Comparison of ENCODE assay signal across 8 cellular contexts in the genomic region with DNA sequence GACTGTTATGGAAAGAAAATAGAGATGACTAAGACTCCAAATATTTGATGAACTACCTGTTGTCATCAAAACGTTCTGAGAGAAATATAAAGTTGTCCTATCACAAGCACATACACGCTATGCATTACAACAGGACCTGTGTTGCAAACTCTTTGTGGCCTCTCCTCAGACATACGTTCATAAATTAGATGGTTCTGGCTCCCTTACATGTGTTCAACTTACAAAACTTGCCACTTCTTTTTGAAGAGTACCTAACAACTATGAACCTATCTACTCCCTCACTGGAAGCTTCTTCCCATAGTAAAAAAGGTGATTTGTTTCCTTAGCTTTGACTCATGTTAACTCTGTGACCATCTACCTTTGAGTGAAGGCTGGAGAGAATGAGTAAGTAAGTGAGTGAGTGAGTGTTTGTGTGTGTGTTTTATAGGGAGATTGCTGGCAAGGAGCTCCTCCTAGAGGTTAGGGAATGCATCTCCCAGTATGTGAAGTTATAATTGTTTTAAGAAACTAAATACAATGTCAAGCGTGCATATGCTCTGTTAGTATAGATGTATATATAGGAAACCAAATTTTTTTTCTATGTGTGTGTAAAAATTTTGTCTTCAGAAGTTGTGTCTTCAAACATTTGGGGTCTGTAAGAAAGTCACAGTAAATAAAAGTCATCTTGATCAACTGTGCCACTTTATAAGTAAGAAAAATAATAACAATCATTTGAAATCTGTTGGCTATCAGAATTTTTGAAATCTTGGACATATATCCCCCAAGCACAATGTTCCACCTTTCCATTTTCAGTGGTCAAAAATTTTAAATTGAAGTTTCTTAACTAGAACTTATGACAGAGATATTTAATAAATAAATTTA.
DNase-seq lines count a peak whose midpoint lies in the region; ATAC-seq and TF ChIP-seq lines count a peak whose summit lies in the region.

No MANE protein-coding gene starts in this region.

- in situ Hi-C loops in Caki2 (cut with HindIII; ENCODE audit: low pct_unique_long_range_greater_than_20kb, low sequenced_read_pairs) = no loop called here
- in situ Hi-C loops in KBM-7 (cut with MboI; ENCODE audit: low pct_unique_long_range_greater_than_20kb, low sequenced_read_pairs) = no loop called here

- peak; percentile 76 for DNase-seq in Caki2 (ENCODE audit: low read depth)
- peak; percentile 71 for DNase-seq in KBM-7
- peak; percentile 87 for DNase-seq in fibroblast of the aortic adventitia (ENCODE audit: low read depth)
- DNase-seq in pons (ENCODE audit: low spot score) = peak; percentile 67
- DNase-seq in immature natural killer cell = no peak
- no peak for DNase-seq in stimulated activated CD4-positive, alpha-beta T cell treated with anti-CD3 and anti-CD28 coated beads, Interleukin-2, amount 100 ng/mL, for 24 hours

- ATAC-seq in GM19023 (IDR thresholded peaks at IDR 0.05; ENCODE audit: unreplicated experiment) (peak; percentile 65), SK-N-SH treated with all-trans-retinoic acid at 6 μM for 48 hours (peak; percentile 96)

- no peak overlapping the region for H3K4me3 Mint-ChIP-seq in immature natural killer cell

- H3K4me3 ChIP-seq in fibroblast of the aortic adventitia (ENCODE audit: low read depth, low read length) = no peak overlapping the region

- TF ChIP-seq CTCF in fibroblast of the aortic adventitia (IDR thresholded peaks at IDR 0.05; ENCODE audit: insufficient read depth, low read length) = peak; percentile 83

- H3K36me3 Mint-ChIP-seq in immature natural killer cell = no peaks in the 10 kb centered on the region

- H3K27ac Mint-ChIP-seq in immature natural killer cell = no peak overlapping the region

- H3K9me3 Mint-ChIP-seq in immature natural killer cell = peaks cover 0 to 2% (median 0%) of the 10 kb centered on the region in 6 donors

- H3K27me3 Mint-ChIP-seq in immature natural killer cell (ENCODE audit: low read depth in 3 of 3) = no peaks in the 10 kb centered on the region

- H3K4me1 Mint-ChIP-seq in immature natural killer cell = no peaks in the 10 kb centered on the region

TF ChIP-seq in SK-N-SH treated with all-trans-retinoic acid at 6 μM for 48 hours, 23 proteins besides CTCF, POLR2A, EP300 and RAD21:
- TF ChIP-seq ZNF565 (CRISPR knock-in tag; conservative IDR thresholded peaks at IDR 0.05; ENCODE audit: low read depth) (no peak), BACH2 (CRISPR knock-in tag; IDR thresholded peaks at IDR 0.05; ENCODE audit: borderline replicate concordance) (no peak), ESRRG (CRISPR knock-in tag; IDR thresholded peaks at IDR 0.05) (no peak), POU6F1 (CRISPR knock-in tag; IDR thresholded peaks at IDR 0.05; ENCODE audit: borderline replicate concordance, low read depth) (no peak), CSDC2 (CRISPR knock-in tag; IDR thresholded peaks at IDR 0.05) (no peak), SNAI2 (CRISPR knock-in tag; IDR thresholded peaks at IDR 0.05) (no peak), TOX (CRISPR knock-in tag; IDR thresholded peaks at IDR 0.05; ENCODE audit: borderline replicate concordance) (no peak), ARNTL (CRISPR knock-in tag; IDR thresholded peaks at IDR 0.05; ENCODE audit: borderline replicate concordance, low read depth) (no peak), TCF4 (CRISPR knock-in tag; IDR thresholded peaks at IDR 0.05; ENCODE audit: borderline replicate concordance) (no peak), ZFP30 (CRISPR knock-in tag; IDR thresholded peaks at IDR 0.05) (no peak), PPARA (CRISPR knock-in tag; IDR thresholded peaks at IDR 0.05; ENCODE audit: borderline replicate concordance) (no peak), CSRNP3 (CRISPR knock-in tag; IDR thresholded peaks at IDR 0.05) (no peak), RARB (CRISPR knock-in tag; IDR thresholded peaks at IDR 0.05) (no peak), ZNF8 (CRISPR knock-in tag; IDR thresholded peaks at IDR 0.05) (no peak)
- TF ChIP-seq, protein P1, sequence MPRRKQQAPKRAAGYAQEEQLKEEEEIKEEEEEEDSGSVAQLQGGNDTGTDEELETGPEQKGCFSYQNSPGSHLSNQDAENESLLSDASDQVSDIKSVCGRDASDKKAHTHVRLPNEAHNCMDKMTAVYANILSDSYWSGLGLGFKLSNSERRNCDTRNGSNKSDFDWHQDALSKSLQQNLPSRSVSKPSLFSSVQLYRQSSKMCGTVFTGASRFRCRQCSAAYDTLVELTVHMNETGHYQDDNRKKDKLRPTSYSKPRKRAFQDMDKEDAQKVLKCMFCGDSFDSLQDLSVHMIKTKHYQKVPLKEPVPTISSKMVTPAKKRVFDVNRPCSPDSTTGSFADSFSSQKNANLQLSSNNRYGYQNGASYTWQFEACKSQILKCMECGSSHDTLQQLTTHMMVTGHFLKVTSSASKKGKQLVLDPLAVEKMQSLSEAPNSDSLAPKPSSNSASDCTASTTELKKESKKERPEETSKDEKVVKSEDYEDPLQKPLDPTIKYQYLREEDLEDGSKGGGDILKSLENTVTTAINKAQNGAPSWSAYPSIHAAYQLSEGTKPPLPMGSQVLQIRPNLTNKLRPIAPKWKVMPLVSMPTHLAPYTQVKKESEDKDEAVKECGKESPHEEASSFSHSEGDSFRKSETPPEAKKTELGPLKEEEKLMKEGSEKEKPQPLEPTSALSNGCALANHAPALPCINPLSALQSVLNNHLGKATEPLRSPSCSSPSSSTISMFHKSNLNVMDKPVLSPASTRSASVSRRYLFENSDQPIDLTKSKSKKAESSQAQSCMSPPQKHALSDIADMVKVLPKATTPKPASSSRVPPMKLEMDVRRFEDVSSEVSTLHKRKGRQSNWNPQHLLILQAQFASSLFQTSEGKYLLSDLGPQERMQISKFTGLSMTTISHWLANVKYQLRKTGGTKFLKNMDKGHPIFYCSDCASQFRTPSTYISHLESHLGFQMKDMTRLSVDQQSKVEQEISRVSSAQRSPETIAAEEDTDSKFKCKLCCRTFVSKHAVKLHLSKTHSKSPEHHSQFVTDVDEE (CRISPR knock-in tag; IDR thresholded peaks at IDR 0.05) = no peak

Comparison
In these comparisons a context has a peak if more than half of its experiments do, and no peak if none do; other contexts are left out.
1. DNase-seq: peak in Caki2 (single experiment), KBM-7 (single experiment), fibroblast of the aortic adventitia (single experiment) and pons (single experiment); none in immature natural killer cell (0 of 3) and stimulated activated CD4-positive, alpha-beta T cell treated with anti-CD3 and anti-CD28 coated beads, Interleukin-2, amount 100 ng/mL, for 24 hours (0 of 2).